ENCODE assay signal across 1 cellular context in the genomic region with DNA sequence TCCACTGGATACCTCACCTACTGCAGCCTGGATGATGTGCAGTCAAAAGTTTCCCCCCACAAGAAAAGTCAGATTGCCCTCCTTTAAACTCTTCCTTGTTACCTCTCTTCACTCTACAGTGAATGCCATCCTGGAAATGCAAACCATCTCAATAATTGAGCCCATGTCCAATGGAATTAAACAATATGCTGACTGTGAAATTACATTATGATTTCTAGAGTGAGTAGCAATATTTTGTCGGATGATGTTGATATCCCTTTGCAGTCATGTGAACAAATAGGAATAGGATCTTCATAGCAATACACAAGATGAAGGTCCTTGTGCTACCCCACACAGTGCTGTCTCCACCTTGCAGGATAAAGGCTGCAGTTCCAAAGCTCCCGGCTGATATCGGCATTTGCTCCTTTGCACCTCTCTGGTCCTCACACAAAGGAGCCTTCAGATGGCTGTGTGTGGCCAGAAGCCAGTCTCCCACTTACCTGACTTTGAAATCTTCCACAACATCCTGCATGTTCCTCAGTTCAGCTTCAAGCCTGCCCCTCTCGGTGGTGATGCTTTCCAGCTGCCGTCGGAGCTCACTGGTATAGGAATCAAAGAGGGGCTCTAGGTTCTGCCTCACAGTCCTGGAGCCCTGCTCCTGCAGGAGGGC.
A peak's percentile ranks its signal among the peaks of the same experiment; 100 is the strongest.
TF ChIP-seq lines count a peak whose summit lies in the region.

No MANE protein-coding gene starts in this region.

TF ChIP-seq in A549, 52 proteins besides CTCF, POLR2A, EP300 and RAD21:
- TF ChIP-seq NR3C1 (IDR thresholded peaks at IDR 0.05) = no peak
- TF ChIP-seq, protein P1, sequence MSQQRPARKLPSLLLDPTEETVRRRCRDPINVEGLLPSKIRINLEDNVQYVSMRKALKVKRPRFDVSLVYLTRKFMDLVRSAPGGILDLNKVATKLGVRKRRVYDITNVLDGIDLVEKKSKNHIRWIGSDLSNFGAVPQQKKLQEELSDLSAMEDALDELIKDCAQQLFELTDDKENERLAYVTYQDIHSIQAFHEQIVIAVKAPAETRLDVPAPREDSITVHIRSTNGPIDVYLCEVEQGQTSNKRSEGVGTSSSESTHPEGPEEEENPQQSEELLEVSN (IDR thresholded peaks at IDR 0.05; ENCODE audit: borderline replicate concordance, low read depth) = no peak
- peak; percentile 68 for TF ChIP-seq MAFK (IDR thresholded peaks at IDR 0.05; ENCODE audit: partially characterized antibody)
- TF ChIP-seq, protein P2, sequence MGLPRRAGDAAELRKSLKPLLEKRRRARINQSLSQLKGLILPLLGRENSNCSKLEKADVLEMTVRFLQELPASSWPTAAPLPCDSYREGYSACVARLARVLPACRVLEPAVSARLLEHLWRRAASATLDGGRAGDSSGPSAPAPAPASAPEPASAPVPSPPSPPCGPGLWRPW (IDR thresholded peaks at IDR 0.05) = no peak
- TF ChIP-seq RFX5 (IDR thresholded peaks at IDR 0.05) = no peak
- no peak for TF ChIP-seq FOSB (CRISPR knock-in tag; IDR thresholded peaks at IDR 0.05)
- no peak for TF ChIP-seq GATA3 (IDR thresholded peaks at IDR 0.05; ENCODE audit: borderline replicate concordance)
